ENCODE assay signal across 13 cellular contexts in genomic region chr10:29600821-29601220, GRCh38.
"Had no signal": no experiment of that assay in that cellular context is flagged by ENCODE, and none has a peak within 500 bp of the region (broad histone marks: within the 10 kb centered on the region; RNA-seq: fewer than 3 reads in every experiment).

No MANE protein-coding gene starts in this region.

- ATAC-seq: activated CD8-positive, alpha-beta memory T cell treated with anti-CD3 and anti-CD28 coated beads, Interleukin-2, amount 10 ng/mL, durations not matched to agents 7 days and 5 days; heart right ventricle; pancreas had no signal

- DNase-seq: activated CD4-positive, alpha-beta memory T cell treated with anti-CD3 and anti-CD28 coated beads for 36 hours; activated CD4-positive, alpha-beta T cell treated with anti-CD3 and anti-CD28 coated beads for 36 hours; activated CD8-positive, alpha-beta memory T cell treated with anti-CD3 and anti-CD28 coated beads, Interleukin-2, amount 10 ng/mL, durations not matched to agents 7 days and 5 days; activated naive CD4-positive, alpha-beta T cell treated with anti-CD3 and anti-CD28 coated beads for 36 hours; activated naive CD8-positive, alpha-beta T cell treated with anti-CD3 and anti-CD28 coated beads, Interleukin-2, amount 50 U/mL, for 24 hours; activated T-cell treated with anti-CD3 and anti-CD28 coated beads, Interleukin-2, amount 50 U/mL, for 1 hour; aorta; heart right ventricle; mammary epithelial cell; naive B cell; pancreas; T-helper 2 cell had no signal

- H3K27me3 ChIP-seq: heart right ventricle, pancreas had no signal

- H3K36me3 ChIP-seq: pancreas, thoracic aorta had no signal

- H3K9me3 ChIP-seq: heart right ventricle, pancreas, thoracic aorta had no signal

- H3K4me1 ChIP-seq: pancreas had no signal

- H3K27ac ChIP-seq: pancreas had no signal

- H3K4me3 ChIP-seq: heart right ventricle, pancreas, thoracic aorta had no signal
